ENCODE assay signal across 20 cellular contexts in genomic region chr2:43469713-43470112, GRCh38.
"Had no signal": no experiment of that assay in that cellular context is flagged by ENCODE, and none has a peak within 500 bp of the region (broad histone marks: within the 10 kb centered on the region; RNA-seq: fewer than 3 reads in every experiment).

No MANE protein-coding gene starts in this region.

- H3K4me3 Mint-ChIP-seq: activated T-helper 17 cell treated with anti-CD3 and anti-CD28 coated beads, Interleukin-2, amount 50 U/mL, for 72 hours; brain; memory B cell; stimulated activated memory B cell treated with anti-CD40 and anti-IgM and Interleukin-4, amounts not matched to agents 10 μg/mL and 1 μg/mL and 100 μg/mL, for 72 hours; T-helper 1 cell treated with Interleukin-12 subunit alpha and Interleukin-12 subunit beta and Interleukin-4 antibody, amounts not matched to agents 30 μg/mL and 1 μg/mL, for 36 hours; WTC11 had no signal

- H3K27me3 Mint-ChIP-seq: activated T-helper 17 cell treated with anti-CD3 and anti-CD28 coated beads, Interleukin-2, amount 50 U/mL, for 72 hours; memory B cell; stimulated activated memory B cell treated with anti-CD40 and anti-IgM and Interleukin-4, amounts not matched to agents 10 μg/mL and 1 μg/mL and 100 μg/mL, for 72 hours had no signal

- H3K4me1 Mint-ChIP-seq: stimulated activated memory B cell treated with anti-CD40 and anti-IgM and Interleukin-4, amounts not matched to agents 10 μg/mL and 1 μg/mL and 100 μg/mL, for 72 hours had no signal

- H3K9me3 ChIP-seq: sigmoid colon, testis had no signal

- ATAC-seq: activated naive CD4-positive, alpha-beta T cell treated with anti-CD3 and anti-CD28 coated beads, Interleukin-2, amount 50 U/mL, for 72 hours; activated T-helper 17 cell treated with anti-CD3 and anti-CD28 coated beads, Interleukin-2, amount 50 U/mL, for 72 hours; esophagus mucosa; stimulated activated memory B cell treated with anti-CD40 and anti-IgM and Interleukin-4, amounts not matched to agents 10 μg/mL and 1 μg/mL and 100 μg/mL, for 72 hours; WTC11 had no signal

- H3K36me3 Mint-ChIP-seq: WTC11 had no signal

- H3K4me3 ChIP-seq: sigmoid colon, smooth muscle cell, testis had no signal

- H3K27me3 ChIP-seq: sigmoid colon, testis had no signal

- H3K27ac Mint-ChIP-seq: activated naive CD4-positive, alpha-beta T cell treated with anti-CD3 and anti-CD28 coated beads, Interleukin-2, amount 50 U/mL, for 72 hours; activated T-helper 17 cell treated with anti-CD3 and anti-CD28 coated beads, Interleukin-2, amount 50 U/mL, for 72 hours; memory B cell; stimulated activated memory B cell treated with anti-CD40 and anti-IgM and Interleukin-4, amounts not matched to agents 10 μg/mL and 1 μg/mL and 100 μg/mL, for 72 hours; T-helper 1 cell treated with Interleukin-12 subunit alpha and Interleukin-12 subunit beta and Interleukin-4 antibody, amounts not matched to agents 30 μg/mL and 1 μg/mL, for 36 hours had no signal

- DNase-seq: activated T-cell treated with anti-CD3 and anti-CD28 coated beads, Interleukin-2, amount 50 U/mL, for 1 hour; aorta; caudate nucleus; effector memory CD4-positive, alpha-beta T cell; glutamatergic neuron; hippocampal formation; occipital lobe; sigmoid colon; stimulated activated CD4-positive, alpha-beta T cell treated with anti-CD3 and anti-CD28 coated beads, Interleukin-15, amount 100 ng/mL, for 24 hours; T1000; testis had no signal

- H3K27ac ChIP-seq: testis had no signal

- H3K4me2 ChIP-seq: smooth muscle cell had no signal

- H3K9me3 Mint-ChIP-seq: activated naive CD4-positive, alpha-beta T cell treated with anti-CD3 and anti-CD28 coated beads, Interleukin-2, amount 50 U/mL, for 72 hours; activated T-helper 17 cell treated with anti-CD3 and anti-CD28 coated beads, Interleukin-2, amount 50 U/mL, for 72 hours; memory B cell; stimulated activated memory B cell treated with anti-CD40 and anti-IgM and Interleukin-4, amounts not matched to agents 10 μg/mL and 1 μg/mL and 100 μg/mL, for 72 hours; T-helper 1 cell treated with Interleukin-12 subunit alpha and Interleukin-12 subunit beta and Interleukin-4 antibody, amounts not matched to agents 30 μg/mL and 1 μg/mL, for 36 hours had no signal

- H3K36me3 ChIP-seq: sigmoid colon had no signal
